ENCODE assay signal across 1 cellular context in genomic region chr1:20494609-20495311, GRCh38.
TF ChIP-seq lines count a peak whose summit lies in the region.

No MANE protein-coding gene starts in this region.

TF ChIP-seq in A549, 52 proteins besides CTCF, POLR2A, EP300 and RAD21 (continued from another document):
- TF ChIP-seq, protein P1, sequence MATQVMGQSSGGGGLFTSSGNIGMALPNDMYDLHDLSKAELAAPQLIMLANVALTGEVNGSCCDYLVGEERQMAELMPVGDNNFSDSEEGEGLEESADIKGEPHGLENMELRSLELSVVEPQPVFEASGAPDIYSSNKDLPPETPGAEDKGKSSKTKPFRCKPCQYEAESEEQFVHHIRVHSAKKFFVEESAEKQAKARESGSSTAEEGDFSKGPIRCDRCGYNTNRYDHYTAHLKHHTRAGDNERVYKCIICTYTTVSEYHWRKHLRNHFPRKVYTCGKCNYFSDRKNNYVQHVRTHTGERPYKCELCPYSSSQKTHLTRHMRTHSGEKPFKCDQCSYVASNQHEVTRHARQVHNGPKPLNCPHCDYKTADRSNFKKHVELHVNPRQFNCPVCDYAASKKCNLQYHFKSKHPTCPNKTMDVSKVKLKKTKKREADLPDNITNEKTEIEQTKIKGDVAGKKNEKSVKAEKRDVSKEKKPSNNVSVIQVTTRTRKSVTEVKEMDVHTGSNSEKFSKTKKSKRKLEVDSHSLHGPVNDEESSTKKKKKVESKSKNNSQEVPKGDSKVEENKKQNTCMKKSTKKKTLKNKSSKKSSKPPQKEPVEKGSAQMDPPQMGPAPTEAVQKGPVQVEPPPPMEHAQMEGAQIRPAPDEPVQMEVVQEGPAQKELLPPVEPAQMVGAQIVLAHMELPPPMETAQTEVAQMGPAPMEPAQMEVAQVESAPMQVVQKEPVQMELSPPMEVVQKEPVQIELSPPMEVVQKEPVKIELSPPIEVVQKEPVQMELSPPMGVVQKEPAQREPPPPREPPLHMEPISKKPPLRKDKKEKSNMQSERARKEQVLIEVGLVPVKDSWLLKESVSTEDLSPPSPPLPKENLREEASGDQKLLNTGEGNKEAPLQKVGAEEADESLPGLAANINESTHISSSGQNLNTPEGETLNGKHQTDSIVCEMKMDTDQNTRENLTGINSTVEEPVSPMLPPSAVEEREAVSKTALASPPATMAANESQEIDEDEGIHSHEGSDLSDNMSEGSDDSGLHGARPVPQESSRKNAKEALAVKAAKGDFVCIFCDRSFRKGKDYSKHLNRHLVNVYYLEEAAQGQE (IDR thresholded peaks at IDR 0.05) = no peak
- TF ChIP-seq CHD4 (IDR thresholded peaks at IDR 0.05; ENCODE audit: borderline replicate concordance) (no peak), CBX8 (IDR thresholded peaks at IDR 0.05) (no peak), USF2 (IDR thresholded peaks at IDR 0.05) (no peak), SMC3 (IDR thresholded peaks at IDR 0.05) (no peak), ELK1 (IDR thresholded peaks at IDR 0.05; ENCODE audit: low read depth, low read length) (no peak), CBX2 (IDR thresholded peaks at IDR 0.05; ENCODE audit: borderline replicate concordance, low read depth) (no peak)
